Comparison of ENCODE assay signal across 33 cellular contexts in the genomic region with DNA sequence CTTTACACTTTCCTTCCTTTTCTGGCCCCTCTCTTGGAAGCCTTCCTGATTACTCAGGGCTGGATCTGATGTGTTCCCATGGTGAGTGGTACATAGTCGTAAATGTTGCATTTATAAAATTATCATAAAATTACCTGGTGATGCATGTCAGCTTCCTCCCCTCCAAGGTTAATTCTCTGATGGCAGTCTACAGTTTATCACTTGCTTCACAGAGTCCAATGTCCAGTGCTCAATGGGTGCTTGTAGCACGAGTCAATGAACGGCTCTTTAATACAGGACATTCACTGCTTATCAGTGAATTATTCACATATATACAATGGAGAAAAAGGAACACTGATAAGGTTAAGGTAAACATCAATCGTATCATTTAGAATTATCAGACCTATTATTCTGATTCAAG. TPM values are rescaled to one million over a fixed set of nuclear protein-coding genes. Genes with fewer than 3 reads are reported as not detected.
"Had no signal": no experiment of that assay in that cellular context is flagged by ENCODE, and none has a peak within 500 bp of the region (broad histone marks: within the 10 kb centered on the region; RNA-seq: fewer than 3 reads in every experiment).

No MANE protein-coding gene starts in this region.

- H3K27ac Mint-ChIP-seq: activated naive CD4-positive, alpha-beta T cell treated with anti-CD3 and anti-CD28 coated beads, Interleukin-2, amount 10 ng/mL, durations not matched to agents 7 days and 5 days; mesothelial cell of epicardium; neural progenitor cell; stimulated activated naive B cell treated with anti-CD40 and anti-IgM and Interleukin-4, amounts not matched to agents 10 μg/mL and 1 μg/mL and 100 μg/mL, for 72 hours; T-helper 17 cell had no signal

- H3K9me3 ChIP-seq: breast epithelium, esophagus squamous epithelium, psoas muscle, stomach, thyroid gland, upper lobe of right lung had no signal

- H3K4me3 ChIP-seq: breast epithelium, esophagus squamous epithelium, heart right ventricle, neural progenitor cell, psoas muscle, stomach, thyroid gland, upper lobe of right lung had no signal

- H3K4me2 ChIP-seq: neural progenitor cell had no signal

- H3K9me3 Mint-ChIP-seq: activated naive CD4-positive, alpha-beta T cell treated with anti-CD3 and anti-CD28 coated beads, Interleukin-2, amount 10 ng/mL, durations not matched to agents 7 days and 5 days had no signal

- DNase-seq: activated CD4-positive, alpha-beta T cell treated with anti-CD3 and anti-CD28 coated beads for 48 hours; activated CD4-positive, alpha-beta T cell treated with anti-CD3 and anti-CD28 coated beads, Interleukin-2, amount 50 U/mL, for 48 hours; activated CD8-positive, alpha-beta memory T cell treated with anti-CD3 and anti-CD28 coated beads, Interleukin-2, amount 50 U/mL, for 4 hours; activated gamma-delta T cell; activated naive CD4-positive, alpha-beta T cell treated with anti-CD3 and anti-CD28 coated beads, Interleukin-2, amount 10 ng/mL, durations not matched to agents 7 days and 5 days; activated T-cell treated with anti-CD3 and anti-CD28 coated beads, Interleukin-2, amount 50 U/mL, for 1 hour; amygdala; central memory CD4-positive, alpha-beta T cell; esophagus squamous epithelium; foreskin melanocyte; heart right ventricle; left ventricle myocardium superior; mammary epithelial cell; naive thymus-derived CD8-positive, alpha-beta T cell; occipital lobe; psoas muscle; stimulated activated CD4-positive, alpha-beta T cell treated with anti-CD3 and anti-CD28 coated beads, Interleukin-15, amount 100 ng/mL, for 24 hours; stimulated activated CD4-positive, alpha-beta T cell treated with anti-CD3 and anti-CD28 coated beads, Interleukin-2, amount 100 ng/mL, for 24 hours; stimulated activated naive B cell treated with anti-CD40 and anti-IgM and Interleukin-4, amounts not matched to agents 10 μg/mL and 1 μg/mL and 100 μg/mL, for 72 hours; stomach; T-helper 17 cell; T1000; thyroid gland; upper lobe of right lung; WERI-Rb-1 had no signal

- H3K27ac ChIP-seq: breast epithelium, epithelial cell of prostate, esophagus squamous epithelium, heart right ventricle, neural progenitor cell, parathyroid adenoma, psoas muscle, stomach, thyroid gland, upper lobe of right lung, WERI-Rb-1 had no signal

- H3K27me3 ChIP-seq: breast epithelium, thyroid gland had no signal

- H3K4me3 Mint-ChIP-seq: activated naive CD4-positive, alpha-beta T cell treated with anti-CD3 and anti-CD28 coated beads, Interleukin-2, amount 10 ng/mL, durations not matched to agents 7 days and 5 days; mesothelial cell of epicardium; naive thymus-derived CD8-positive, alpha-beta T cell; neural progenitor cell; stimulated activated naive B cell treated with anti-CD40 and anti-IgM and Interleukin-4, amounts not matched to agents 10 μg/mL and 1 μg/mL and 100 μg/mL, for 72 hours; T-helper 17 cell had no signal

- H3K9ac ChIP-seq: neural progenitor cell, parathyroid adenoma had no signal

- H3K36me3 Mint-ChIP-seq: activated naive CD4-positive, alpha-beta T cell treated with anti-CD3 and anti-CD28 coated beads, Interleukin-2, amount 10 ng/mL, durations not matched to agents 7 days and 5 days; naive thymus-derived CD8-positive, alpha-beta T cell; neural progenitor cell; stimulated activated naive B cell treated with anti-CD40 and anti-IgM and Interleukin-4, amounts not matched to agents 10 μg/mL and 1 μg/mL and 100 μg/mL, for 72 hours had no signal

- H3K4me1 Mint-ChIP-seq: activated naive CD4-positive, alpha-beta T cell treated with anti-CD3 and anti-CD28 coated beads, Interleukin-2, amount 10 ng/mL, durations not matched to agents 7 days and 5 days; naive thymus-derived CD8-positive, alpha-beta T cell; neural progenitor cell had no signal

- H3K4me1 ChIP-seq: esophagus squamous epithelium, neural progenitor cell, parathyroid adenoma, psoas muscle, thyroid gland, upper lobe of right lung had no signal

- H3K36me3 ChIP-seq: breast epithelium, esophagus squamous epithelium, heart right ventricle, neural progenitor cell, stomach, thyroid gland, upper lobe of right lung, WERI-Rb-1 had no signal

- H3K79me2 ChIP-seq: parathyroid adenoma had no signal

- H2AFZ ChIP-seq: neural progenitor cell, parathyroid adenoma had no signal

- ATAC-seq: activated CD4-positive, CD25-positive, alpha-beta regulatory T cell treated with anti-CD3 and anti-CD28 coated beads, Interleukin-2, amount 50 U/mL, for 24 hours; heart right ventricle; left ventricle myocardium superior; naive thymus-derived CD8-positive, alpha-beta T cell; psoas muscle; stimulated activated naive B cell treated with anti-CD40 and anti-IgM and Interleukin-4, amounts not matched to agents 10 μg/mL and 1 μg/mL and 100 μg/mL, for 72 hours; T-helper 17 cell; upper lobe of right lung had no signal

RNA-seq across cellular contexts. Expression of a gene that starts 27.0 kb away (rescaled TPM):
- total RNA-seq: activated CD8-positive, alpha-beta memory T cell treated with anti-CD3 and anti-CD28 coated beads for 36 hours; glomerular endothelial cell; mammary epithelial cell; naive thymus-derived CD8-positive, alpha-beta T cell; occipital lobe; psoas muscle; T-helper 17 cell had no signal
- polyA plus RNA-seq: mammary epithelial cell; naive thymus-derived CD8-positive, alpha-beta T cell had no signal
